In the genomic region with DNA sequence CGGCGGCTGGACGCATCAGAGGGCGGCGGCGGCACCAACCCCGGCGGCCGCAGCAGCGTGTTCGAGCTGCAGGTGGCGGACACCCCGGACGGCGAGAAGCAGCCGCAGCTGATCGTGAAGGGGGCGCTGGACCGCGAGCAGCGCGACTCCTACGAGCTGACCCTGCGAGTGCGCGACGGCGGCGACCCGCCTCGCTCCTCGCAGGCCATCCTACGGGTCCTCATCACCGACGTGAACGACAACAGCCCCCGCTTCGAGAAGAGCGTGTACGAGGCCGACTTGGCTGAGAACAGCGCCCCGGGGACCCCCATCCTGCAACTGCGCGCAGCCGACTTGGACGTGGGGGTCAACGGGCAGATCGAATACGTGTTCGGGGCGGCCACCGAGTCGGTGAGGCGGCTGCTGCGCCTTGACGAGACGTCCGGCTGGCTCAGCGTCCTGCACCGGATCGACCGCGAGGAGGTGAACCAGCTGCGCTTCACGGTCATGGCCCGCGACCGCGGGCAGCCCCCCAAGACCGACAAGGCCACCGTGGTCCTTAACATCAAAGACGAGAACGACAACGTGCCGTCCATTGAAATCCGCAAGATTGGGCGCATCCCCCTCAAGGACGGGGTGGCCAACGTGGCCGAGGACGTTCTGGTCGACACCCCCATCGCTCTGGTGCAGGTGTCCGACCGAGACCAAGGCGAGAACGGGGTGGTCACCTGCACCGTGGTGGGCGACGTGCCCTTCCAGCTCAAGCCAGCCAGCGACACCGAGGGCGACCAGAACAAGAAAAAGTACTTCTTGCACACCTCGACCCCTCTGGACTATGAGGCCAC, we compare ENCODE assay signal across 10 cellular contexts. TPM values are rescaled to one million over a fixed set of nuclear protein-coding genes. Genes with fewer than 3 reads are reported as not detected.
DNase-seq lines count a peak whose midpoint lies in the region; ATAC-seq and TF ChIP-seq lines count a peak whose summit lies in the region.
"Had no signal": no experiment of that assay in that cellular context is flagged by ENCODE, and none has a peak within 500 bp of the region (broad histone marks: within the 10 kb centered on the region; RNA-seq: fewer than 3 reads in every experiment).

No MANE protein-coding gene starts in this region.

- no peak for ATAC-seq in heart left ventricle

- H3K4me3 ChIP-seq in heart left ventricle = peak overlapping the region; percentile 21 to 78 (median 65)
- H3K4me3 ChIP-seq in fibroblast of villous mesenchyme (ENCODE audit: low read depth, low read length) = peak overlapping the region; percentile 53
- H3K4me3 ChIP-seq in neural progenitor cell = peak overlapping the region; percentile 73
- no peak overlapping the region for H3K4me3 ChIP-seq in Karpas-422 (ENCODE audit: low read length)

- H4K20me1 ChIP-seq in neural progenitor cell (ENCODE audit: low read depth) (peaks cover 8% of the 10 kb centered on the region), Karpas-422 (ENCODE audit: insufficient read depth, low read depth, low read length) (no peaks in the 10 kb centered on the region)

- TF ChIP-seq CTCF in heart left ventricle (IDR thresholded peaks at IDR 0.05) (peak in 2 of 12 donors; percentile 1 to 7), fibroblast of villous mesenchyme (IDR thresholded peaks at IDR 0.05; ENCODE audit: insufficient read depth, low read depth, low read length) (no peak), neural progenitor cell (IDR thresholded peaks at IDR 0.05) (no peak)

- DNase-seq in heart left ventricle = peak in 3 of 5 donors; percentile 26 to 62 (median 30)
- DNase-seq in cardiac septum (ENCODE audit: low spot score) = no peak
- no peak for DNase-seq in fibroblast of villous mesenchyme (ENCODE audit: low read depth)
- peak; percentile 41 for DNase-seq in neural progenitor cell (ENCODE audit: low spot score)
- no peak for DNase-seq in Karpas-422
- DNase-seq in HPDE6-E6E7 (ENCODE audit: extremely low spot score) = no peak
- no peak for DNase-seq in NOMO-1 treated with DMSO at 0.1 percent for 48 hours (lab: John Stamatoyannopoulos, UW; ENCODE audit: unreplicated experiment)
- no peak for DNase-seq in DMS153 treated with DMSO at 0.1 percent for 48 hours (lab: John Stamatoyannopoulos, UW; ENCODE audit: unreplicated experiment)
- DNase-seq: CD4-positive, alpha-beta T cell; naive B cell had no signal

- H3F3A ChIP-seq in neural progenitor cell (ENCODE audit: low read depth) = peaks cover 47% of the 10 kb centered on the region

- H3K9ac ChIP-seq in neural progenitor cell = no peak overlapping the region
- H3K9ac ChIP-seq in Karpas-422 (ENCODE audit: low read length) = no peak overlapping the region

- no peak for TF ChIP-seq POLR2A in heart left ventricle (IDR thresholded peaks at IDR 0.05)

- WGBS in heart left ventricle, 4 donors = 2 to 4% (median 3%) methylated on average over 42 to 95 of the region's 95 CpGs

- H3K36me3 ChIP-seq in heart left ventricle (no peaks in the 10 kb centered on the region), neural progenitor cell (no peaks in the 10 kb centered on the region), Karpas-422 (ENCODE audit: insufficient read depth, low read length) (no peaks in the 10 kb centered on the region)

- H2AFZ ChIP-seq in neural progenitor cell (replicated peaks) (peak overlapping the region; percentile 66), Karpas-422 (ENCODE audit: low read length) (no peak overlapping the region)

- H3K79me2 ChIP-seq in neural progenitor cell (ENCODE audit: low read depth) (peaks cover 3% of the 10 kb centered on the region), Karpas-422 (ENCODE audit: low read length) (no peaks in the 10 kb centered on the region)

- intact Hi-C loops in heart left ventricle (cut with DNase I) = loop anchor here in 5 of 10 donors (5.0 to 10.0 kb wide), 6 partner anchors 212 to 320 kb away; no protein-coding TSS in a partner anchor
- intact Hi-C loops in cardiac septum (cut with DNase I) = loop anchor here (5.0 kb wide), 2 partner anchors 320 to 365 kb away; no protein-coding TSS in a partner anchor

- H3K4me2 ChIP-seq in neural progenitor cell (peak overlapping the region; percentile 90), Karpas-422 (ENCODE audit: low read depth, low read length, poor library complexity, severe bottlenecking) (no peak overlapping the region)

- no peak overlapping the region for H3K27ac Mint-ChIP-seq in neural progenitor cell
- H3K27ac Mint-ChIP-seq: CD4-positive, alpha-beta T cell; naive B cell had no signal

- H3K9me3 Mint-ChIP-seq in neural progenitor cell = peaks cover 2% of the 10 kb centered on the region
- H3K9me3 Mint-ChIP-seq: CD4-positive, alpha-beta T cell had no signal

- no peaks in the 10 kb centered on the region for H3K9me3 ChIP-seq in heart left ventricle
- H3K9me3 ChIP-seq in neural progenitor cell (ENCODE audit: low read depth) = no peaks in the 10 kb centered on the region
- peaks cover 15% of the 10 kb centered on the region for H3K9me3 ChIP-seq in Karpas-422 (ENCODE audit: low read length)

- peaks cover 9% of the 10 kb centered on the region for H3K36me3 Mint-ChIP-seq in neural progenitor cell

- peaks cover 10% of the 10 kb centered on the region for H3K27me3 Mint-ChIP-seq in neural progenitor cell (ENCODE audit: insufficient read depth, low read depth)

- peak overlapping the region; percentile 84 for H3K4me3 Mint-ChIP-seq in neural progenitor cell
- H3K4me3 Mint-ChIP-seq: CD4-positive, alpha-beta T cell had no signal

- H3K27ac ChIP-seq in heart left ventricle (peak overlapping the region in 7 of 12 donors; percentile 54 to 87 (median 75)), neural progenitor cell (no peak overlapping the region), Karpas-422 (ENCODE audit: low read length) (no peak overlapping the region)

- H3K4me1 ChIP-seq in heart left ventricle (peaks cover 0 to 41% (median 9%) of the 10 kb centered on the region in 12 donors), neural progenitor cell (peaks cover 11% of the 10 kb centered on the region), Karpas-422 (ENCODE audit: low read length) (no peaks in the 10 kb centered on the region)

- no peaks in the 10 kb centered on the region for H3K9me2 ChIP-seq in Karpas-422 (replicated peaks; ENCODE audit: insufficient read depth, low read length)

- peaks cover 32% of the 10 kb centered on the region for H3K4me1 Mint-ChIP-seq in neural progenitor cell

- peaks cover 0 to 70% (median 11%) of the 10 kb centered on the region in 9 donors for H3K27me3 ChIP-seq in heart left ventricle
- peaks cover 48% of the 10 kb centered on the region for H3K27me3 ChIP-seq in neural progenitor cell
- no peaks in the 10 kb centered on the region for H3K27me3 ChIP-seq in Karpas-422 (ENCODE audit: low read length)

RNA-seq across cellular contexts. Expression of gene PCDH7, which starts 2.1 kb away (rescaled TPM):
- total RNA-seq in heart left ventricle (100 to 1,000 TPM in 5 of 9 donors, 10 to 100 TPM in 4; 51.4 to 166 (median 107) TPM), cardiac septum (70.8 TPM), fibroblast of villous mesenchyme (53.1 and 122 TPM in 2 replicates), neural progenitor cell (ENCODE audit: low replicate concordance) (7.9 and 8.1 TPM in 2 replicates)
- 10 to 100 TPM in 1 of 2 donors, 1 to 10 TPM in 1; 9.4 to 39.8 TPM for polyA plus RNA-seq in heart left ventricle
- not detected in 2 replicates for total RNA-seq in Karpas-422 (2014; rRNA removed; shearing (Covaris generic); ENCODE audit: low replicate concordance)
- total RNA-seq: CD4-positive, alpha-beta T cell had no signal

Comparison
In these comparisons a context has a peak if more than half of its experiments do, and no peak if none do; other contexts are left out.
1. DNase-seq: peak in heart left ventricle (3 of 5) and neural progenitor cell (single experiment); none in cardiac septum (single experiment), fibroblast of villous mesenchyme (single experiment), Karpas-422 (single experiment), HPDE6-E6E7 (single experiment), NOMO-1 treated with DMSO at 0.1 percent for 48 hours (single experiment) and DMS153 treated with DMSO at 0.1 percent for 48 hours (single experiment).
2. H3K27ac ChIP-seq: peak in heart left ventricle (7 of 12); none in neural progenitor cell (single experiment) and Karpas-422 (single experiment).